ENCODE assay signal across 20 cellular contexts in genomic region chr16:16067127-16067526, GRCh38.
DNase-seq lines count a peak whose midpoint lies in the region; ATAC-seq and TF ChIP-seq lines count a peak whose summit lies in the region.
"Had no signal": no experiment of that assay in that cellular context is flagged by ENCODE, and none has a peak within 500 bp of the region (broad histone marks: within the 10 kb centered on the region; RNA-seq: fewer than 3 reads in every experiment).

No MANE protein-coding gene starts in this region.

- H3K36me3 ChIP-seq in spleen: peaks cover 0 to 98% (median 29%) of the 10 kb centered on the region in 6 donors
- H3K36me3 ChIP-seq in tibial nerve: peaks cover 0 to 46% (median 0%) of the 10 kb centered on the region in 3 donors

- H3K4me1 Mint-ChIP-seq in glutamatergic neuron (ENCODE audit: low read depth, unreplicated experiment) (peaks cover 11% of the 10 kb centered on the region), WTC11 (no peaks in the 10 kb centered on the region)

- CTCF ChIA-PET in WTC11 (lab: Charles Lee): no interaction called here

- no peak overlapping the region for H3K4me3 Mint-ChIP-seq in glutamatergic neuron (ENCODE audit: unreplicated experiment)
- H3K4me3 Mint-ChIP-seq in WTC11: no peak overlapping the region
- H3K4me3 Mint-ChIP-seq: naive B cell; stimulated activated naive CD8-positive, alpha-beta T cell treated with anti-CD3 and anti-CD28 coated beads, Interleukin-15, Interleukin-2, amounts not matched to agents 100 ng/mL and 50 ng/mL, for 24 hours had no signal

- H3K27me3 ChIP-seq in spleen (replicated peaks in 1 of 7) (no peaks in the 10 kb centered on the region), tibial nerve (no peaks in the 10 kb centered on the region)
- H3K27me3 ChIP-seq: left lung had no signal

- 71 to 88% (median 86%) methylated on average over 12 to 13 of the region's 13 CpGs for WGBS in spleen, 5 donors
- 80 to 82% methylated on average over 13 of the region's 13 CpGs for WGBS in tibial nerve, 2 donors

- intact Hi-C loops in spleen (cut with DNase I; ENCODE audit: low total_unique reads): no loop called here

- TF ChIP-seq CTCF in glutamatergic neuron (IDR thresholded peaks at IDR 0.05; ENCODE audit: partially characterized antibody, unreplicated experiment) (no peak), spleen (IDR thresholded peaks at IDR 0.05 in 8 of 11, conservative IDR thresholded peaks at IDR 0.05 in 3 of 11) (no peak), WTC11 (IDR thresholded peaks at IDR 0.05) (no peak), GM10266 (IDR thresholded peaks at IDR 0.05; ENCODE audit: control insufficient read depth, insufficient read depth, low read depth, missing control alignments) (no peak), tibial nerve (IDR thresholded peaks at IDR 0.05) (no peak)

- ATAC-seq in WTC11: no peak
- ATAC-seq: activated CD4-positive, CD25-positive, alpha-beta regulatory T cell treated with anti-CD3 and anti-CD28 coated beads, Interleukin-2, amount 50 U/mL, for 24 hours; left lung had no signal

- H3K27ac Mint-ChIP-seq in glutamatergic neuron (ENCODE audit: unreplicated experiment): no peak overlapping the region
- H3K27ac Mint-ChIP-seq in WTC11: no peak overlapping the region

- H3K4me3 ChIP-seq in spleen (no peak overlapping the region), tibial nerve (no peak overlapping the region)
- H3K4me3 ChIP-seq: left lung had no signal

- DNase-seq in DMS 273 (lab: John Stamatoyannopoulos, UW; ENCODE audit: unreplicated experiment): peak; percentile 87
- peak; percentile 46 to 72 for DNase-seq in NCI-H524 (lab: John Stamatoyannopoulos, UW)
- DNase-seq in glutamatergic neuron: peak; percentile 37
- DNase-seq in spleen: no peak
- no peak for DNase-seq in amygdala (lab: John Stamatoyannopoulos, UW)
- DNase-seq in WTC11 (ENCODE audit: low spot score): no peak
- no peak for DNase-seq in GM10266 (ENCODE audit: extremely low spot score)
- DNase-seq in tibial nerve (ENCODE audit: low spot score in 2 of 2): no peak
- DNase-seq: activated gamma-delta T cell treated with Interleukin-2 at 50 U/mL for 16 hours, AML-193, dermis blood vessel endothelial cell, H7, Kasumi-1, left lung, naive B cell, NCI-H1417, SHP77 treated with DMSO at 0.1 percent for 48 hours, T-helper 2 cell had no signal

- TF ChIP-seq EP300 in tibial nerve (IDR thresholded peaks at IDR 0.05): no peak

- TF ChIP-seq POLR2A in spleen (IDR thresholded peaks at IDR 0.05) (no peak), tibial nerve (IDR thresholded peaks at IDR 0.05) (no peak)

- H3K9me3 ChIP-seq in spleen (no peaks in the 10 kb centered on the region), tibial nerve (no peaks in the 10 kb centered on the region)
- H3K9me3 ChIP-seq: left lung had no signal

- H3K4me1 ChIP-seq in spleen (peaks cover 0 to 45% (median 15%) of the 10 kb centered on the region in 6 donors), tibial nerve (peaks cover 0 to 11% (median 2%) of the 10 kb centered on the region in 4 donors)

- peak overlapping the region in 6 of 8 donors; percentile 7 to 56 (median 38) for H3K27ac ChIP-seq in spleen
- H3K27ac ChIP-seq in tibial nerve: no peak overlapping the region
- H3K27ac ChIP-seq: left lung had no signal

- H3K27me3 Mint-ChIP-seq in glutamatergic neuron (ENCODE audit: unreplicated experiment) (no peaks in the 10 kb centered on the region), WTC11 (ENCODE audit: low read depth) (no peaks in the 10 kb centered on the region)
- H3K27me3 Mint-ChIP-seq: naive B cell; stimulated activated naive CD8-positive, alpha-beta T cell treated with anti-CD3 and anti-CD28 coated beads, Interleukin-15, Interleukin-2, amounts not matched to agents 100 ng/mL and 50 ng/mL, for 24 hours had no signal

- H3K36me3 Mint-ChIP-seq in glutamatergic neuron (ENCODE audit: unreplicated experiment): no peaks in the 10 kb centered on the region
- peaks cover 50% of the 10 kb centered on the region for H3K36me3 Mint-ChIP-seq in WTC11

- H3K9me3 Mint-ChIP-seq in glutamatergic neuron (ENCODE audit: unreplicated experiment) (peaks cover 3% of the 10 kb centered on the region), WTC11 (no peaks in the 10 kb centered on the region)
- H3K9me3 Mint-ChIP-seq: stimulated activated naive CD8-positive, alpha-beta T cell treated with anti-CD3 and anti-CD28 coated beads, Interleukin-15, Interleukin-2, amounts not matched to agents 100 ng/mL and 50 ng/mL, for 24 hours had no signal

- POLR2A ChIA-PET in WTC11 (lab: Charles Lee): no interaction called here

TF ChIP-seq in WTC11, 78 proteins besides CTCF, POLR2A, EP300 and RAD21:
- TF ChIP-seq PREB (CRISPR knock-in tag; IDR thresholded peaks at IDR 0.05; ENCODE audit: borderline replicate concordance) (no peak), ATF2 (CRISPR knock-in tag; IDR thresholded peaks at IDR 0.05; ENCODE audit: borderline replicate concordance, low read depth) (no peak), KAT7 (CRISPR knock-in tag; IDR thresholded peaks at IDR 0.05; ENCODE audit: borderline replicate concordance) (no peak), NR3C1 (CRISPR knock-in tag; conservative IDR thresholded peaks at IDR 0.05; ENCODE audit: low read depth) (no peak), E2F5 (CRISPR knock-in tag; IDR thresholded peaks at IDR 0.05) (no peak), EMX1 (CRISPR knock-in tag; IDR thresholded peaks at IDR 0.05) (no peak), NR2C2 (CRISPR knock-in tag; IDR thresholded peaks at IDR 0.05) (no peak), RORB (CRISPR knock-in tag; IDR thresholded peaks at IDR 0.05) (no peak), TCF7 (CRISPR knock-in tag; IDR thresholded peaks at IDR 0.05; ENCODE audit: low read depth) (no peak), FOXK1 (CRISPR knock-in tag; IDR thresholded peaks at IDR 0.05) (no peak), ATF1 (CRISPR knock-in tag; IDR thresholded peaks at IDR 0.05) (no peak)

Comparison
In these comparisons a context has a peak if more than half of its experiments do, and no peak if none do; other contexts are left out.
1. DNase-seq: peak in DMS 273 (single experiment), NCI-H524 (2 of 2) and glutamatergic neuron (single experiment); none in spleen (single experiment), amygdala (0 of 56), WTC11 (single experiment), GM10266 (single experiment) and tibial nerve (0 of 2).
2. H3K27ac ChIP-seq: peak in spleen (6 of 8); none in tibial nerve (0 of 4).